Comparison of ENCODE assay signal across 9 cellular contexts in genomic region chr2:110677080-110677479, GRCh38. TPM values are rescaled to one million over a fixed set of nuclear protein-coding genes. Genes with fewer than 3 reads are reported as not detected.
DNase-seq lines count a peak whose midpoint lies in the region; TF ChIP-seq lines count a peak whose summit lies in the region.
"Had no signal": no experiment of that assay in that cellular context is flagged by ENCODE, and none has a peak within 500 bp of the region (broad histone marks: within the 10 kb centered on the region; RNA-seq: fewer than 3 reads in every experiment).

No MANE protein-coding gene starts in this region.

- H4K8ac ChIP-seq in trophoblast cell (ENCODE audit: low read depth, low read length), result no peak overlapping the region

- H3K14ac ChIP-seq in trophoblast cell (ENCODE audit: low read length), result no peak overlapping the region

- no peak overlapping the region for H2AFZ ChIP-seq in trophoblast cell (ENCODE audit: insufficient read depth, low read length, poor library complexity)

- no peak overlapping the region for H2BK5ac ChIP-seq in trophoblast cell (ENCODE audit: low read depth, low read length, poor library complexity)

- H3K36me3 ChIP-seq in NT2/D1 (ENCODE audit: insufficient read depth, insufficient read length, low read length), result peaks cover 39% of the 10 kb centered on the region
- H3K36me3 ChIP-seq in ectodermal cell (ENCODE audit: control insufficient read depth, insufficient read depth, low read length), result peaks cover 14% of the 10 kb centered on the region
- peaks cover 11% of the 10 kb centered on the region in 2 experiments for H3K36me3 ChIP-seq in trophoblast cell (ENCODE audit: control insufficient read depth in 1 of 2, insufficient read depth in 2 of 2, low read length in 2 of 2)
- no peaks in the 10 kb centered on the region for H3K36me3 ChIP-seq in prostate gland

- no peak overlapping the region for H2AK5ac ChIP-seq in trophoblast cell (ENCODE audit: low read length)

- TF ChIP-seq CTCF in GM12864 (IDR thresholded peaks at IDR 0.05; ENCODE audit: low read depth, low read length, missing control alignments) (no peak), prostate gland (IDR thresholded peaks at IDR 0.05) (no peak)

- peaks cover 3% of the 10 kb centered on the region for H3K79me1 ChIP-seq in trophoblast cell (ENCODE audit: low read length)

- no peak for TF ChIP-seq POLR2A in prostate gland (IDR thresholded peaks at IDR 0.05)

- H3K27ac ChIP-seq in ectodermal cell (ENCODE audit: insufficient read depth, low read depth, low read length, poor library complexity, severe bottlenecking) (no peak overlapping the region), trophoblast cell (ENCODE audit: low read depth, low read length) (no peak overlapping the region), prostate gland (no peak overlapping the region)

- peak overlapping the region; percentile 18 for H3K4me2 ChIP-seq in trophoblast cell (ENCODE audit: low read length)

- intact Hi-C loops in prostate gland (cut with DNase I), result no loop called here

- no peak overlapping the region for H4K91ac ChIP-seq in trophoblast cell (ENCODE audit: low read depth, low read length)

- H3K79me2 ChIP-seq in trophoblast cell (ENCODE audit: control insufficient read depth, insufficient read depth, low read length, poor library complexity), result peaks cover 3% of the 10 kb centered on the region

- no peak overlapping the region for H3K18ac ChIP-seq in trophoblast cell (ENCODE audit: low read length)

- H3K27me3 ChIP-seq in NT2/D1 (ENCODE audit: insufficient read depth, insufficient read length), result no peaks in the 10 kb centered on the region
- H3K27me3 ChIP-seq in ectodermal cell (ENCODE audit: control insufficient read depth, insufficient read depth, low read length, poor library complexity, severe bottlenecking), result no peaks in the 10 kb centered on the region
- H3K27me3 ChIP-seq in trophoblast cell (ENCODE audit: insufficient read depth, low read length), result no peaks in the 10 kb centered on the region
- H3K27me3 ChIP-seq in prostate gland (replicated peaks; ENCODE audit: insufficient read depth), result no peaks in the 10 kb centered on the region

- H3K4ac ChIP-seq in trophoblast cell (ENCODE audit: low read depth, low read length), result no peak overlapping the region

- DNase-seq in GM12864 (ENCODE audit: low read depth) (no peak), NT2/D1 (ENCODE audit: low read depth, low spot score) (no peak), trophoblast cell (no peak), NCI-H2107 treated with DMSO at 0.1 percent for 48 hours (lab: John Stamatoyannopoulos, UW; ENCODE audit: unreplicated experiment) (no peak), SHP77 (lab: John Stamatoyannopoulos, UW) (no peak), prostate gland (ENCODE audit: low spot score) (no peak)
- DNase-seq: NCI-H1417 had no signal

- 11 to 23% methylated on average over 4 to 5 of the region's 5 CpGs for WGBS in ectodermal cell, 2 experiments
- no CpG with 5 or more reads among the region's 5 CpGs for WGBS in trophoblast cell (ENCODE audit: extremely low coverage, insufficient coverage, insufficient read length)
- 3% methylated on average over 5 of the region's 5 CpGs for WGBS in prostate gland

- H2BK12ac ChIP-seq in trophoblast cell (ENCODE audit: low read length), result no peak overlapping the region

- H3K9me3 ChIP-seq in NT2/D1 (ENCODE audit: insufficient read depth, low read length), result no peaks in the 10 kb centered on the region; the same call in 1 of the 2 replicates
- no peaks in the 10 kb centered on the region for H3K9me3 ChIP-seq in ectodermal cell (ENCODE audit: control insufficient read depth, low read length)
- H3K9me3 ChIP-seq in trophoblast cell (ENCODE audit: insufficient read depth, low read depth, low read length), result no peaks in the 10 kb centered on the region
- H3K9me3 ChIP-seq in prostate gland, result no peaks in the 10 kb centered on the region

- H3K4me3 ChIP-seq in GM12864 (ENCODE audit: low read depth, low read length) (peak overlapping the region; percentile 89), NT2/D1 (ENCODE audit: insufficient read length, low read depth) (peak overlapping the region; percentile 70), ectodermal cell (ENCODE audit: insufficient read depth, low read depth, low read length) (peak overlapping the region; percentile 82), trophoblast cell (ENCODE audit: low read depth, low read length) (no peak overlapping the region), prostate gland (peak overlapping the region in 1 of 2 donors; percentile 46)

- H3K4me1 ChIP-seq in NT2/D1 (ENCODE audit: insufficient read depth, insufficient read length) (peaks cover 5% of the 10 kb centered on the region), ectodermal cell (ENCODE audit: control insufficient read depth, insufficient read depth, low read length) (peaks cover 13% of the 10 kb centered on the region), trophoblast cell (ENCODE audit: control insufficient read depth in 1 of 2, insufficient read depth in 2 of 2, low read length in 2 of 2) (peaks cover 1 to 5% of the 10 kb centered on the region in 2 experiments), prostate gland (replicated peaks) (peaks cover 5% of the 10 kb centered on the region)

- peak overlapping the region; percentile 86 for H3K9ac ChIP-seq in NT2/D1 (ENCODE audit: insufficient read length, low read depth)
- H3K9ac ChIP-seq in trophoblast cell (ENCODE audit: low read length), result no peak overlapping the region

- no peak overlapping the region for H4K12ac ChIP-seq in trophoblast cell (ENCODE audit: low read depth, low read length)

- no peak overlapping the region for H3K23ac ChIP-seq in trophoblast cell (ENCODE audit: low read length)

- H2BK120ac ChIP-seq in trophoblast cell (ENCODE audit: insufficient read depth, low read length, poor library complexity), result no peak overlapping the region

RNA-seq across cellular contexts. Expression of gene BUB1, which starts 0.8 kb away (rescaled TPM):
- 83.2 TPM for polyA plus RNA-seq in ectodermal cell (2013, experiment 1 of 4)
- polyA plus RNA-seq in ectodermal cell (2013, experiment 2 of 4), result 69.0 TPM
- 76.0 TPM for polyA plus RNA-seq in ectodermal cell (2013, experiment 3 of 4)
- polyA plus RNA-seq in ectodermal cell (2013, experiment 4 of 4), result 73.5 TPM
- polyA plus RNA-seq in trophoblast cell (2013), result 33.7 and 37.0 TPM in 2 replicates
- 10 to 100 TPM in 1 of 2 donors, 1 to 10 TPM in 1; 1.3 to 21.9 TPM for total RNA-seq in prostate gland

RNA-seq across cellular contexts. Expression of gene ACOXL, which starts 55.3 kb away (rescaled TPM):
- polyA plus RNA-seq in ectodermal cell (2013, experiment 1 of 4), result 1.7 TPM
- polyA plus RNA-seq in ectodermal cell (2013, experiment 2 of 4), result 1.9 TPM
- 1.0 TPM for polyA plus RNA-seq in ectodermal cell (2013, experiment 3 of 4)
- polyA plus RNA-seq in ectodermal cell (2013, experiment 4 of 4), result 1.3 TPM
- polyA plus RNA-seq in trophoblast cell (2013), result 0.08 and 0.14 TPM in 2 replicates
- 1 to 10 TPM; 8.0 to 8.3 TPM for total RNA-seq in prostate gland
- total RNA-seq: lower leg skin had no signal
